In the genomic region with DNA sequence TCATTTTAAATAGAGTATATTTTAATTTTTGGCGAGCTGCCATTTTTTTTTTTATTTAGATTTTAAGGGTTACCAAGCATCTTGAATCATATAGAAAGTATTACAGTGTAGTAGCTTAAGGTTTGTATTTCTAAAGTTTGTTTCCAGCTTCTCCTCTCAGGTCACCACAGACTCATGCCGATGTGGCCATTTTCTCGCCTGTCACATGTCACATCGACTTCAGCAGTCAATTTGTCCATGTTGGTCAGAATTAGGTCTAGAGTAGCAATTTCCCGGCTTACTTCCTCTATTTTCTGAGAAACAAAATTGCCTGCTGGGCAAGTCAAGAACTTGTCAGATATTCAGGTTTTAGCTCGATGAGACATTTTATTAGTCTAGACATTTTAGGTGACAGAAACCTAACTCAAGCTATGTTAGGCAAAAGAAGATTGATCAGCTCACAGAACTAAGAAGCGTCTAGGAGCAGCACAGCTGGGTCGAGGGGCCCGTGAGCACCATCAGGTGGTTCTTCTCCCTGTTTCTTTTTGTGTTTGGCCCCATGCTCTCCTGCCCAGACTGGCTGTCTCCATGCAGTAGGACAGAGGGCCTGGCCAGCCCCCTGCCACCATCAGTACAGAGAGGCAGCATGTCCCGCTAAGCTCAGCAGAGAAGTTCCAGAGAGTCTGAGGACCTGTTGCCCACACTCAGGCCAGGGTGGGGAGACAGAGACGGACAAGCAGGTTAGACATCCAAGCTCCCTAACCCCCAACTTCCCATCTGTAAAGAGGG, we compare ENCODE assay signal across 1 cellular context.
TF ChIP-seq lines count a peak whose summit lies in the region.

No MANE protein-coding gene starts in this region.

TF ChIP-seq in HEK293, 187 proteins besides CTCF, POLR2A, EP300 and RAD21 (continued from another document):
- TF ChIP-seq, protein P1, sequence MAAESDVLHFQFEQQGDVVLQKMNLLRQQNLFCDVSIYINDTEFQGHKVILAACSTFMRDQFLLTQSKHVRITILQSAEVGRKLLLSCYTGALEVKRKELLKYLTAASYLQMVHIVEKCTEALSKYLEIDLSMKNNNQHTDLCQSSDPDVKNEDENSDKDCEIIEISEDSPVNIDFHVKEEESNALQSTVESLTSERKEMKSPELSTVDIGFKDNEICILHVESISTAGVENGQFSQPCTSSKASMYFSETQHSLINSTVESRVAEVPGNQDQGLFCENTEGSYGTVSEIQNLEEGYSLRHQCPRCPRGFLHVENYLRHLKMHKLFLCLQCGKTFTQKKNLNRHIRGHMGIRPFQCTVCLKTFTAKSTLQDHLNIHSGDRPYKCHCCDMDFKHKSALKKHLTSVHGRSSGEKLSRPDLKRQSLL (tag by site-specific recombination; IDR thresholded peaks at IDR 0.05), result no peak
- TF ChIP-seq ZNF155 (tag by site-specific recombination; IDR thresholded peaks at IDR 0.05), result no peak
- TF ChIP-seq, protein P2, sequence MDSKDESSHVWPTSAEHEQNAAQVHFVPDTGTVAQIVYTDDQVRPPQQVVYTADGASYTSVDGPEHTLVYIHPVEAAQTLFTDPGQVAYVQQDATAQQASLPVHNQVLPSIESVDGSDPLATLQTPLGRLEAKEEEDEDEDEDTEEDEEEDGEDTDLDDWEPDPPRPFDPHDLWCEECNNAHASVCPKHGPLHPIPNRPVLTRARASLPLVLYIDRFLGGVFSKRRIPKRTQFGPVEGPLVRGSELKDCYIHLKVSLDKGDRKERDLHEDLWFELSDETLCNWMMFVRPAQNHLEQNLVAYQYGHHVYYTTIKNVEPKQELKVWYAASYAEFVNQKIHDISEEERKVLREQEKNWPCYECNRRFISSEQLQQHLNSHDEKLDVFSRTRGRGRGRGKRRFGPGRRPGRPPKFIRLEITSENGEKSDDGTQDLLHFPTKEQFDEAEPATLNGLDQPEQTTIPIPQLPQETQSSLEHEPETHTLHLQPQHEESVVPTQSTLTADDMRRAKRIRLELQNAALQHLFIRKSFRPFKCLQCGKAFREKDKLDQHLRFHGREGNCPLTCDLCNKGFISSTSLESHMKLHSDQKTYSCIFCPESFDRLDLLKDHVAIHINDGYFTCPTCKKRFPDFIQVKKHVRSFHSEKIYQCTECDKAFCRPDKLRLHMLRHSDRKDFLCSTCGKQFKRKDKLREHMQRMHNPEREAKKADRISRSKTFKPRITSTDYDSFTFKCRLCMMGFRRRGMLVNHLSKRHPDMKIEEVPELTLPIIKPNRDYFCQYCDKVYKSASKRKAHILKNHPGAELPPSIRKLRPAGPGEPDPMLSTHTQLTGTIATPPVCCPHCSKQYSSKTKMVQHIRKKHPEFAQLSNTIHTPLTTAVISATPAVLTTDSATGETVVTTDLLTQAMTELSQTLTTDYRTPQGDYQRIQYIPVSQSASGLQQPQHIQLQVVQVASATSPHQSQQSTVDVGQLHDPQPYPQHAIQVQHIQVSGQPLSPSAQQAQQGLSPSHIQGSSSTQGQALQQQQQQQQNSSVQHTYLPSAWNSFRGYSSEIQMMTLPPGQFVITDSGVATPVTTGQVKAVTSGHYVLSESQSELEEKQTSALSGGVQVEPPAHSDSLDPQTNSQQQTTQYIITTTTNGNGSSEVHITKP (tag by site-specific recombination; IDR thresholded peaks at IDR 0.05), result no peak
- TF ChIP-seq, protein P3, sequence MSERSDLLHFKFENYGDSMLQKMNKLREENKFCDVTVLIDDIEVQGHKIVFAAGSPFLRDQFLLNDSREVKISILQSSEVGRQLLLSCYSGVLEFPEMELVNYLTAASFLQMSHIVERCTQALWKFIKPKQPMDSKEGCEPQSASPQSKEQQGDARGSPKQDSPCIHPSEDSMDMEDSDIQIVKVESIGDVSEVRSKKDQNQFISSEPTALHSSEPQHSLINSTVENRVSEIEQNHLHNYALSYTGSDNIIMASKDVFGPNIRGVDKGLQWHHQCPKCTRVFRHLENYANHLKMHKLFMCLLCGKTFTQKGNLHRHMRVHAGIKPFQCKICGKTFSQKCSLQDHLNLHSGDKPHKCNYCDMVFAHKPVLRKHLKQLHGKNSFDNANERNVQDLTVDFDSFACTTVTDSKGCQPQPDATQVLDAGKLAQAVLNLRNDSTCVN (tag by site-specific recombination; optimal IDR thresholded peaks at IDR 0.05), result no peak
- TF ChIP-seq SCRT2 (tag by site-specific recombination; IDR thresholded peaks at IDR 0.05), result peak; percentile 70
- TF ChIP-seq ZNF561 (tag by site-specific recombination; IDR thresholded peaks at IDR 0.05; ENCODE audit: borderline replicate concordance), result no peak
- TF ChIP-seq ZNF521 (tag by site-specific recombination; IDR thresholded peaks at IDR 0.05), result no peak
- no peak for TF ChIP-seq ZNF114 (tag by site-specific recombination; IDR thresholded peaks at IDR 0.05)
- TF ChIP-seq ZNF280C (tag by site-specific recombination; IDR thresholded peaks at IDR 0.05), result no peak
- no peak for TF ChIP-seq HOXD13 (CRISPR knock-in tag; IDR thresholded peaks at IDR 0.05; ENCODE audit: borderline replicate concordance)
- no peak for TF ChIP-seq ZBTB1 (tag by site-specific recombination; IDR thresholded peaks at IDR 0.05)
- TF ChIP-seq ZNF223 (tag by site-specific recombination; IDR thresholded peaks at IDR 0.05), result no peak
- TF ChIP-seq ZBTB48 (tag by site-specific recombination; IDR thresholded peaks at IDR 0.05), result no peak
